17 cellular contexts compared by ENCODE assay signal in the genomic region with DNA sequence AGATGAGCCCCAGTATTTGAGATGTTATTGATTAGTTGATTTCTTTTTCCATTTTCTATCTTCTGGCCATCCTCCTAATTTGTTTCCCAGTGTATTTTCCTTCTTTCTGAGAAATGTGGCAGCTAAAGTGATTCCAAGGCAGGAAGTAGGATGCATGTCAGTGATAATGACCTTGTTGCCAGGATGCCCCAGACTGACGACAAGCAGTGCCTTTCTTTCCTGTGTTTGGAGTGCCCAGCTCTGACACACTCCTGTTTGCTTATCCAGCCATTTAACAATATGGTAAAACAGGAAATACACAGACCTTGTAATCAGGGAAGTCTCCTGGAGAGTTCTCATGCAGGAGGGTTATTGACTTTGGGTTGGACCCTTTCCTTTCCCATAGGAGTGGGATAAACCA. TPM values are rescaled to one million over a fixed set of nuclear protein-coding genes. Genes with fewer than 3 reads are reported as not detected.
A peak's percentile ranks its signal among the peaks of the same experiment; 100 is the strongest.
DNase-seq lines count a peak whose midpoint lies in the region; ATAC-seq and TF ChIP-seq lines count a peak whose summit lies in the region.
"Had no signal": no experiment of that assay in that cellular context is flagged by ENCODE, and none has a peak within 500 bp of the region (broad histone marks: within the 10 kb centered on the region; RNA-seq: fewer than 3 reads in every experiment).

No MANE protein-coding gene starts in this region.

- H3K27ac ChIP-seq in Peyer's patch = no peak overlapping the region
- H3K27ac ChIP-seq: SJSA1 had no signal

- TF ChIP-seq CTCF in neural crest cell (conservative IDR thresholded peaks at IDR 0.05) (no peak), Peyer's patch (IDR thresholded peaks at IDR 0.05) (no peak)

- TF ChIP-seq POLR2A in Peyer's patch (IDR thresholded peaks at IDR 0.05) = no peak

- peaks cover 0 to 7% (median 0%) of the 10 kb centered on the region in 3 donors for H3K36me3 ChIP-seq in Peyer's patch
- H3K36me3 ChIP-seq: SJSA1 had no signal

- H3K4me3 ChIP-seq in Peyer's patch = no peak overlapping the region
- H3K4me3 ChIP-seq: SJSA1 had no signal

- ATAC-seq in HG03108 (IDR thresholded peaks at IDR 0.05; ENCODE audit: unreplicated experiment) = no peak

- intact Hi-C loops in dendritic cell treated with granulocyte-macrophage colony-stimulating factor and Interleukin-4, amounts not matched to agents 40 ng/mL and 50 ng/mL, for 4 days (cut with micrococcal nuclease) = loop anchor here (2.0 to 10.0 kb wide), 2 partner anchors 35 to 237 kb away; partner anchors contain the start of gene LYSMD2
- intact Hi-C loops in activated CD4-positive, alpha-beta T cell treated with anti-CD3 and anti-CD28 coated beads, Interleukin-2, amount 10 ng/mL, durations not matched to agents 24 days and 14 days (cut with micrococcal nuclease) = no loop called here

- peaks cover 43% of the 10 kb centered on the region for H3K4me1 Mint-ChIP-seq in dendritic cell treated with granulocyte-macrophage colony-stimulating factor and Interleukin-4, amounts not matched to agents 40 ng/mL and 50 ng/mL, for 4 days (ENCODE audit: low read depth)
- H3K4me1 Mint-ChIP-seq in neural crest cell = peaks cover 24% of the 10 kb centered on the region
- peaks cover 8% of the 10 kb centered on the region for H3K4me1 Mint-ChIP-seq in activated CD4-positive, alpha-beta T cell treated with anti-CD3 and anti-CD28 coated beads, Interleukin-2, amount 10 ng/mL, durations not matched to agents 24 days and 14 days

- H3K27me3 ChIP-seq in Peyer's patch = no peaks in the 10 kb centered on the region
- H3K27me3 ChIP-seq: SJSA1 had no signal

- peaks cover 16% of the 10 kb centered on the region for H3K9me3 Mint-ChIP-seq in dendritic cell treated with granulocyte-macrophage colony-stimulating factor and Interleukin-4, amounts not matched to agents 40 ng/mL and 50 ng/mL, for 4 days
- H3K9me3 Mint-ChIP-seq in neural crest cell = no peaks in the 10 kb centered on the region
- no peaks in the 10 kb centered on the region for H3K9me3 Mint-ChIP-seq in activated CD4-positive, alpha-beta T cell treated with anti-CD3 and anti-CD28 coated beads, Interleukin-2, amount 10 ng/mL, durations not matched to agents 24 days and 14 days
- H3K9me3 Mint-ChIP-seq: CD8-positive, alpha-beta memory T cell; HFFc6; IgD-negative memory B cell had no signal

- no peaks in the 10 kb centered on the region for H3K27me3 Mint-ChIP-seq in dendritic cell treated with granulocyte-macrophage colony-stimulating factor and Interleukin-4, amounts not matched to agents 40 ng/mL and 50 ng/mL, for 4 days
- H3K27me3 Mint-ChIP-seq in neural crest cell (ENCODE audit: low read depth) = no peaks in the 10 kb centered on the region
- H3K27me3 Mint-ChIP-seq in activated CD4-positive, alpha-beta T cell treated with anti-CD3 and anti-CD28 coated beads, Interleukin-2, amount 10 ng/mL, durations not matched to agents 24 days and 14 days = no peaks in the 10 kb centered on the region
- H3K27me3 Mint-ChIP-seq: CD8-positive, alpha-beta memory T cell; IgD-negative memory B cell had no signal

- peak; percentile 14 for DNase-seq in NCI-H510A treated with DMSO at 0.1 percent for 48 hours (lab: John Stamatoyannopoulos, UW)
- DNase-seq in NCI-H510A (lab: John Stamatoyannopoulos, UW) = no peak
- peak; percentile 74 to 91 for DNase-seq in NCI-H2081 (lab: John Stamatoyannopoulos, UW)
- no peak for DNase-seq in neural crest cell (ENCODE audit: low read depth, low spot score)
- DNase-seq in Peyer's patch = no peak
- DNase-seq in activated CD4-positive, alpha-beta T cell treated with anti-CD3 and anti-CD28 coated beads, Interleukin-2, amount 10 ng/mL, durations not matched to agents 24 days and 14 days = no peak
- DNase-seq: CD8-positive, alpha-beta memory T cell; HFFc6; Kasumi-1; MM.1S; NCI-H1092 treated with DMSO at 0.1 percent for 48 hours; NCI-H187 treated with DMSO at 0.1 percent for 48 hours; NCI-H524 treated with DMSO at 0.1 percent for 48 hours had no signal

- no peaks in the 10 kb centered on the region for H3K9me3 ChIP-seq in Peyer's patch
- H3K9me3 ChIP-seq: SJSA1 had no signal

- peaks cover 0 to 8% (median 0%) of the 10 kb centered on the region in 4 donors for H3K4me1 ChIP-seq in Peyer's patch
- H3K4me1 ChIP-seq: SJSA1 had no signal

- peak overlapping the region; percentile 47 for H3K27ac Mint-ChIP-seq in dendritic cell treated with granulocyte-macrophage colony-stimulating factor and Interleukin-4, amounts not matched to agents 40 ng/mL and 50 ng/mL, for 4 days
- H3K27ac Mint-ChIP-seq in neural crest cell (ENCODE audit: unreplicated experiment) = peak overlapping the region; percentile 28
- no peak overlapping the region for H3K27ac Mint-ChIP-seq in activated CD4-positive, alpha-beta T cell treated with anti-CD3 and anti-CD28 coated beads, Interleukin-2, amount 10 ng/mL, durations not matched to agents 24 days and 14 days
- H3K27ac Mint-ChIP-seq: HFFc6, IgD-negative memory B cell had no signal

- H3K4me3 Mint-ChIP-seq in dendritic cell treated with granulocyte-macrophage colony-stimulating factor and Interleukin-4, amounts not matched to agents 40 ng/mL and 50 ng/mL, for 4 days = no peak overlapping the region
- H3K4me3 Mint-ChIP-seq in neural crest cell = no peak overlapping the region
- no peak overlapping the region for H3K4me3 Mint-ChIP-seq in activated CD4-positive, alpha-beta T cell treated with anti-CD3 and anti-CD28 coated beads, Interleukin-2, amount 10 ng/mL, durations not matched to agents 24 days and 14 days
- H3K4me3 Mint-ChIP-seq: CD8-positive, alpha-beta memory T cell; HFFc6; IgD-negative memory B cell had no signal

- peaks cover 55% of the 10 kb centered on the region for H3K36me3 Mint-ChIP-seq in dendritic cell treated with granulocyte-macrophage colony-stimulating factor and Interleukin-4, amounts not matched to agents 40 ng/mL and 50 ng/mL, for 4 days (ENCODE audit: low read depth)
- peaks cover 13% of the 10 kb centered on the region for H3K36me3 Mint-ChIP-seq in neural crest cell (ENCODE audit: low read depth)
- peaks cover 11% of the 10 kb centered on the region for H3K36me3 Mint-ChIP-seq in activated CD4-positive, alpha-beta T cell treated with anti-CD3 and anti-CD28 coated beads, Interleukin-2, amount 10 ng/mL, durations not matched to agents 24 days and 14 days (ENCODE audit: low read depth)

RNA-seq across cellular contexts. Expression of gene TMOD2, which starts 20.4 kb away (rescaled TPM):
- total RNA-seq in neural crest cell = 17.4 and 18.9 TPM in 2 replicates
- total RNA-seq in Peyer's patch = 10 to 100 TPM in 1 of 4 donors, 1 to 10 TPM in 3; 4.0 to 25.6 (median 6.6) TPM
- total RNA-seq in activated CD4-positive, alpha-beta T cell treated with anti-CD3 and anti-CD28 coated beads, Interleukin-2, amount 10 ng/mL, durations not matched to agents 24 days and 14 days = 4.0 and 4.6 TPM in 2 replicates

RNA-seq across cellular contexts. Expression of gene LYSMD2, which starts 34.3 kb away (rescaled TPM):
- total RNA-seq in neural crest cell = 2.4 and 3.2 TPM in 2 replicates
- 10 to 100 TPM; 12.7 to 26.4 (median 16.0) TPM for total RNA-seq in Peyer's patch
- 15.4 and 15.5 TPM in 2 replicates for total RNA-seq in activated CD4-positive, alpha-beta T cell treated with anti-CD3 and anti-CD28 coated beads, Interleukin-2, amount 10 ng/mL, durations not matched to agents 24 days and 14 days

RNA-seq across cellular contexts. Expression of gene TMOD3, which starts 57.7 kb away (rescaled TPM):
- 29.3 and 29.8 TPM in 2 replicates for total RNA-seq in neural crest cell
- total RNA-seq in Peyer's patch = 10 to 100 TPM; 39.3 to 51.8 (median 42.0) TPM
- total RNA-seq in activated CD4-positive, alpha-beta T cell treated with anti-CD3 and anti-CD28 coated beads, Interleukin-2, amount 10 ng/mL, durations not matched to agents 24 days and 14 days = 60.8 and 66.6 TPM in 2 replicates

Comparison
In these comparisons a context has a peak if more than half of its experiments do, and no peak if none do; other contexts are left out.
1. DNase-seq: peak in NCI-H510A treated with DMSO at 0.1 percent for 48 hours (single experiment) and NCI-H2081 (2 of 2); none in NCI-H510A (single experiment), neural crest cell (single experiment), Peyer's patch (0 of 3) and activated CD4-positive, alpha-beta T cell treated with anti-CD3 and anti-CD28 coated beads, Interleukin-2, amount 10 ng/mL, durations not matched to agents 24 days and 14 days (single experiment).